ENCODE assay signal across 12 cellular contexts in the genomic region with DNA sequence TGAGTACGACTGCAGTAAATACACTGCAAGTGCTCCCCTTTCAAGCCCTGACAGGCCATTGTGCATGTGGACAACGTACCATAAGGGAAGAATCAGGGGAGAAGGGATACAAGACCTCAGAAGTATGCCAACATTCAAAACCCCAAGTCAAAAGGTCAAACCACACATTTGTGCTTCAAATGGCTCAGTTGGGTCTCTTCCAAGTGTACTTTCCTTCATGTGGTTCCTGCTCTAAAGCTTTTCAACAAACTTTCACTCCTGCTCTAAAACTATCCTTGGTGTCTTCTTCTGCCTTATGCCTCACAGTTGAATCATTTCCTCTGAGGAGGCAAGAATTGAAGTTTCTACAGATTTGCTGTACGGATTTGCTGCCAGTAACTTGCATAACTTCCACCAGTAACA.
DNase-seq lines count a peak whose midpoint lies in the region; ATAC-seq, FAIRE-seq and TF ChIP-seq lines count a peak whose summit lies in the region.
"Had no signal": no experiment of that assay in that cellular context is flagged by ENCODE, and none has a peak within 500 bp of the region (broad histone marks: within the 10 kb centered on the region; RNA-seq: fewer than 3 reads in every experiment).

No MANE protein-coding gene starts in this region.

- H3K27ac ChIP-seq in SJCRH30 (no peak overlapping the region), aorta (ENCODE audit: low read depth in 1 of 2, low read length in 2 of 2) (no peak overlapping the region), suprapubic skin (no peak overlapping the region), prostate gland (no peak overlapping the region)

- TF ChIP-seq POLR2A in H54 (IDR thresholded peaks at IDR 0.05; ENCODE audit: low read depth, low read length), result no peak
- TF ChIP-seq POLR2A in suprapubic skin (IDR thresholded peaks at IDR 0.05), result no peak
- no peak for TF ChIP-seq POLR2A in prostate gland (IDR thresholded peaks at IDR 0.05)

- no peak for ATAC-seq in aorta (ENCODE audit: low FRiP score)

- no peaks in the 10 kb centered on the region for H3K36me3 ChIP-seq in SJCRH30
- no peaks in the 10 kb centered on the region for H3K36me3 ChIP-seq in BE2C
- no peaks in the 10 kb centered on the region for H3K36me3 ChIP-seq in aorta (ENCODE audit: control insufficient read depth in 1 of 2, insufficient read depth in 2 of 2, low read length in 1 of 2)
- H3K36me3 ChIP-seq in suprapubic skin, result no peaks in the 10 kb centered on the region
- H3K36me3 ChIP-seq in prostate gland, result no peaks in the 10 kb centered on the region

- TF ChIP-seq CTCF in BE2C (IDR thresholded peaks at IDR 0.05; ENCODE audit: low read depth, low read length) (no peak), suprapubic skin (IDR thresholded peaks at IDR 0.05) (no peak), prostate gland (IDR thresholded peaks at IDR 0.05) (no peak)

- H3K27me3 ChIP-seq in SJCRH30 (no peaks in the 10 kb centered on the region), BE2C (no peaks in the 10 kb centered on the region), aorta (ENCODE audit: control insufficient read depth in 1 of 2, insufficient read depth in 2 of 2, low read length in 1 of 2) (no peaks in the 10 kb centered on the region), suprapubic skin (no peaks in the 10 kb centered on the region), prostate gland (replicated peaks; ENCODE audit: insufficient read depth) (no peaks in the 10 kb centered on the region)

- intact Hi-C loops in aorta (cut with DNase I) (no loop called here), prostate gland (cut with DNase I) (no loop called here)

- H3K9me3 ChIP-seq in SJCRH30 (replicated peaks) (no peaks in the 10 kb centered on the region), BE2C (no peaks in the 10 kb centered on the region), aorta (ENCODE audit: control insufficient read depth, low read length) (no peaks in the 10 kb centered on the region), suprapubic skin (no peaks in the 10 kb centered on the region), prostate gland (no peaks in the 10 kb centered on the region)

- WGBS in aorta, 2 donors, result 79 to 80% methylated on average over 3 of the region's 3 CpGs
- 53% methylated on average over 3 of the region's 3 CpGs for WGBS in suprapubic skin
- 52% methylated on average over 3 of the region's 3 CpGs for WGBS in prostate gland

- peak; percentile 96 for FAIRE-seq in H54 (lab: Jason Lieb, UNC)

- H3K4me1 ChIP-seq in SJCRH30, result no peaks in the 10 kb centered on the region
- no peaks in the 10 kb centered on the region for H3K4me1 ChIP-seq in BE2C
- no peaks in the 10 kb centered on the region for H3K4me1 ChIP-seq in aorta (ENCODE audit: control insufficient read depth in 1 of 2, insufficient read depth in 2 of 2, low read length in 2 of 2)
- H3K4me1 ChIP-seq in suprapubic skin, result peaks cover 7% of the 10 kb centered on the region
- H3K4me1 ChIP-seq in prostate gland (replicated peaks), result no peaks in the 10 kb centered on the region

- no peak for DNase-seq in H54 (ENCODE audit: insufficient read length, low spot score)
- DNase-seq in SJCRH30, result peak; percentile 10 to 56
- peak; percentile 95 for DNase-seq in fibroblast of gingiva (ENCODE audit: low read depth)
- DNase-seq in skeletal muscle cell (ENCODE audit: low read depth), result peak; percentile 100
- DNase-seq in BE2C, result no peak
- no peak for DNase-seq in aorta
- DNase-seq in suprapubic skin (ENCODE audit: low spot score in 2 of 2), result no peak
- DNase-seq in prostate gland (ENCODE audit: low spot score), result no peak
- DNase-seq: H7; naive B cell; NCI-H187 treated with DMSO at 0.1 percent for 48 hours; stimulated activated CD4-positive, alpha-beta T cell treated with anti-CD3 and anti-CD28 coated beads, Interleukin-4, amount 100 ng/mL, for 24 hours had no signal

- no peak overlapping the region for H3K4me3 ChIP-seq in SJCRH30
- no peak overlapping the region for H3K4me3 ChIP-seq in skeletal muscle cell (ENCODE audit: low read depth, low read length)
- H3K4me3 ChIP-seq in BE2C (ENCODE audit: low read depth, low read length), result no peak overlapping the region
- H3K4me3 ChIP-seq in aorta (ENCODE audit: low read length in 2 of 2), result no peak overlapping the region
- no peak overlapping the region for H3K4me3 ChIP-seq in suprapubic skin
- H3K4me3 ChIP-seq in prostate gland, result no peak overlapping the region

- TF ChIP-seq EP300 in suprapubic skin (IDR thresholded peaks at IDR 0.05), result no peak

Comparison
In these comparisons a context has a peak if more than half of its experiments do, and no peak if none do; other contexts are left out.
1. DNase-seq: peak in SJCRH30 (2 of 2), fibroblast of gingiva (single experiment) and skeletal muscle cell (single experiment); none in H54 (single experiment), BE2C (single experiment), aorta (0 of 2), suprapubic skin (0 of 2) and prostate gland (single experiment).